16 cellular contexts compared by ENCODE assay signal in the genomic region with DNA sequence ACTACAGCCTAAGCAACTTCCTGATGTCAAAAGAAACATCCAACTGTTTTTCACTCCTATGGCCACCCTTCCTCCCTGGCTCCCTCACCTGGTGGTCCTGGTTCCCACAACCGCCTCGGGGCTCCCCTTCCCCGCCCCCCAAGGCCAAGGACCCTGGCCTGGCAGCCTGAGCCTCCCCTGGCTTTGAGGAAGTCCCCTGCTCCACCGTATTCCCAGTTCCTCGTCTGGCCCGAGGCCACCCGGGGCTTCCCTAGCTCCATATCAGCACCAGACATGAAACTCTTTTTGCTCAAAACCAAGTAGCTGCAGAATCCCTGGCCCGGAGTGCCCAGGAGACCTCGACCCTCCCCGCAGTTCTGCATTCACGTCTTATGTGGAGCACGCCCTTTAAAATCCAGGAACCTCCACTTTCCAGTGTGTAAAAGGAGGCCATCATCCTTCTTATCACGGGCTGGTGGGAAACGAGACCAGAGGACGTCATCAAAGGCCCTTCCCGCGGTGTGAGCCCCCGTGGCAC.
A peak's percentile ranks its signal among the peaks of the same experiment; 100 is the strongest.
DNase-seq lines count a peak whose midpoint lies in the region; ATAC-seq and TF ChIP-seq lines count a peak whose summit lies in the region.
"Had no signal": no experiment of that assay in that cellular context is flagged by ENCODE, and none has a peak within 500 bp of the region (broad histone marks: within the 10 kb centered on the region; RNA-seq: fewer than 3 reads in every experiment).

No MANE protein-coding gene starts in this region.

- H3K4me2 ChIP-seq in osteoblast (ENCODE audit: insufficient read depth, low read length) = no peak overlapping the region

- H3K4me1 ChIP-seq in right cardiac atrium (ENCODE audit: control insufficient read depth, insufficient read depth, low read length) (peaks cover 2% of the 10 kb centered on the region), esophagus squamous epithelium (peaks cover 27 to 80% (median 38%) of the 10 kb centered on the region in 3 donors), osteoblast (ENCODE audit: insufficient read depth, low read length) (peaks cover 17% of the 10 kb centered on the region), upper lobe of right lung (peaks cover 52% of the 10 kb centered on the region), ovary (ENCODE audit: insufficient read depth) (no peaks in the 10 kb centered on the region)

- ATAC-seq in right cardiac atrium (no peak), upper lobe of right lung (peak; percentile 3)
- ATAC-seq: PC-3 had no signal

- TF ChIP-seq CTCF in esophagus squamous epithelium (IDR thresholded peaks at IDR 0.05) (no peak), osteoblast (IDR thresholded peaks at IDR 0.05; ENCODE audit: extremely low read depth, low read depth, low read length) (no peak), upper lobe of right lung (IDR thresholded peaks at IDR 0.05) (no peak), ovary (IDR thresholded peaks at IDR 0.05) (no peak)

- peaks cover 0 to 11% (median 0%) of the 10 kb centered on the region in 3 donors for H3K36me3 ChIP-seq in esophagus squamous epithelium
- H3K36me3 ChIP-seq in osteoblast (ENCODE audit: insufficient read depth, low read length) = no peaks in the 10 kb centered on the region
- no peaks in the 10 kb centered on the region for H3K36me3 ChIP-seq in upper lobe of right lung
- no peaks in the 10 kb centered on the region for H3K36me3 ChIP-seq in ovary

- H3K27me3 ChIP-seq in right cardiac atrium (ENCODE audit: control insufficient read depth, insufficient read depth) (no peaks in the 10 kb centered on the region), esophagus squamous epithelium (no peaks in the 10 kb centered on the region), osteoblast (ENCODE audit: insufficient read depth, low read length) (peaks cover 4% of the 10 kb centered on the region), upper lobe of right lung (no peaks in the 10 kb centered on the region), ovary (no peaks in the 10 kb centered on the region)

- H3K79me2 ChIP-seq in osteoblast (ENCODE audit: insufficient read depth, low read length) = no peaks in the 10 kb centered on the region

- DNase-seq in right cardiac atrium (peak in 1 of 3 donors; percentile 76), cardiac septum (ENCODE audit: low spot score) (no peak), esophagus squamous epithelium (lab: John Stamatoyannopoulos, UW) (no peak), osteoblast (ENCODE audit: insufficient read length, low spot score, missing footprints) (no peak), upper lobe of right lung (peak; percentile 67), NCI-H446 (lab: John Stamatoyannopoulos, UW) (no peak), ovary (no peak)
- DNase-seq in stimulated activated CD4-positive, alpha-beta T cell treated with anti-CD3 and anti-CD28 coated beads, Interleukin-2, amount 100 ng/mL, for 48 hours = no peak
- DNase-seq: activated naive CD4-positive, alpha-beta T cell treated with Interleukin-2 at 50 U/mL for 16 hours; EL; immature natural killer cell; NCI-H1048; NCI-H2081 treated with DMSO at 0.1 percent for 48 hours; stimulated activated naive CD4-positive, alpha-beta T cell had no signal

- 79% methylated on average over 18 of the region's 18 CpGs for WGBS in right cardiac atrium
- 74 to 95% methylated on average over 4 to 8 of the region's 18 CpGs for WGBS in esophagus squamous epithelium, 2 donors
- WGBS in ovary, 3 donors = 83 to 88% (median 83%) methylated on average over 18 of the region's 18 CpGs

- H4K20me1 ChIP-seq in osteoblast (ENCODE audit: insufficient read depth, low read length) = no peaks in the 10 kb centered on the region

- no peak for TF ChIP-seq POLR2A in esophagus squamous epithelium (IDR thresholded peaks at IDR 0.05)
- no peak for TF ChIP-seq POLR2A in ovary (IDR thresholded peaks at IDR 0.05)

- intact Hi-C loops in right cardiac atrium (cut with DNase I) = loop anchor here in 1 of 4 donors (10.0 kb wide), 1 partner anchor 81 kb away; the partner anchor contains the start of gene PRKAG2
- intact Hi-C loops in cardiac septum (cut with DNase I) = no loop called here
- intact Hi-C loops in esophagus squamous epithelium (cut with DNase I) = no loop called here
- intact Hi-C loops in upper lobe of right lung (cut with DNase I) = no loop called here
- intact Hi-C loops in ovary (cut with DNase I) = no loop called here

- peak overlapping the region; percentile 7 for H3K27ac ChIP-seq in right cardiac atrium (ENCODE audit: low read length)
- peak overlapping the region in 3 of 4 donors; percentile 26 to 47 (median 46) for H3K27ac ChIP-seq in esophagus squamous epithelium
- H3K27ac ChIP-seq in osteoblast (ENCODE audit: low read depth, low read length) = peak overlapping the region; percentile 64
- H3K27ac ChIP-seq in upper lobe of right lung = peak overlapping the region; percentile 79
- no peak overlapping the region for H3K27ac ChIP-seq in ovary
- H3K27ac ChIP-seq: VCaP had no signal

- H3K4me3 ChIP-seq in right cardiac atrium (ENCODE audit: low read length) (no peak overlapping the region), esophagus squamous epithelium (no peak overlapping the region), osteoblast (ENCODE audit: insufficient read depth, low read length) (no peak overlapping the region), upper lobe of right lung (no peak overlapping the region), ovary (no peak overlapping the region)

- TF ChIP-seq EP300 in ovary (IDR thresholded peaks at IDR 0.05) = no peak

- H3K9me3 ChIP-seq in right cardiac atrium (ENCODE audit: control insufficient read depth, low read length) (no peaks in the 10 kb centered on the region), esophagus squamous epithelium (no peaks in the 10 kb centered on the region), osteoblast (ENCODE audit: low read depth, low read length) (no peaks in the 10 kb centered on the region), upper lobe of right lung (no peaks in the 10 kb centered on the region), ovary (no peaks in the 10 kb centered on the region)

- peak overlapping the region; percentile 41 for H2AFZ ChIP-seq in osteoblast (ENCODE audit: low read length)

Comparison
In these comparisons a context has a peak if more than half of its experiments do, and no peak if none do; other contexts are left out.
1. H3K27ac ChIP-seq: peak in right cardiac atrium (single experiment), esophagus squamous epithelium (3 of 4), osteoblast (single experiment) and upper lobe of right lung (single experiment); none in ovary (0 of 2).